Comparison of ENCODE assay signal across 1 cellular context in genomic region chr20:45813006-45813340, GRCh38.
TF ChIP-seq lines count a peak whose summit lies in the region.

No MANE protein-coding gene starts in this region.

TF ChIP-seq in HepG2, 621 proteins besides CTCF, POLR2A, EP300 and RAD21 (continues in another document):
- 0 out of 4 replicates have a peak, but pooled peaks of 1 of the 2 experiments have one; percentile 48 for TF ChIP-seq HMGXB4 (CRISPR knock-in tag; IDR thresholded peaks at IDR 0.05; ENCODE audit: borderline replicate concordance in 1 of 2, low read depth in 1 of 2)
- TF ChIP-seq SPEN (CRISPR knock-in tag; IDR thresholded peaks at IDR 0.05; ENCODE audit: low read depth): no peak
- TF ChIP-seq CCAR2 (optimal IDR thresholded peaks at IDR 0.05; ENCODE audit: low read depth, low read length): no peak
- no peak for TF ChIP-seq FLYWCH1 (CRISPR knock-in tag; IDR thresholded peaks at IDR 0.05)
- no peak for TF ChIP-seq RBFOX2 (IDR thresholded peaks at IDR 0.05; ENCODE audit: low read depth, low read length)
- TF ChIP-seq PBX3 (CRISPR knock-in tag; IDR thresholded peaks at IDR 0.05; ENCODE audit: borderline replicate concordance): no peak
- no peak for TF ChIP-seq ZFP82 (CRISPR knock-in tag; IDR thresholded peaks at IDR 0.05; ENCODE audit: borderline replicate concordance)
- TF ChIP-seq ZNF687 (CRISPR knock-in tag; IDR thresholded peaks at IDR 0.05): 0 out of 2 replicates have a peak, but pooled peaks have one; percentile 56
- TF ChIP-seq FUBP1 (CRISPR knock-in tag; IDR thresholded peaks at IDR 0.05; ENCODE audit: borderline replicate concordance): no peak
- TF ChIP-seq RBAK (CRISPR knock-in tag; IDR thresholded peaks at IDR 0.05): no peak
- no peak for TF ChIP-seq PRDM15 (CRISPR knock-in tag; IDR thresholded peaks at IDR 0.05)
- TF ChIP-seq ZNF263 (CRISPR knock-in tag; IDR thresholded peaks at IDR 0.05): no peak
- TF ChIP-seq ZNF317 (CRISPR knock-in tag; IDR thresholded peaks at IDR 0.05): no peak
- TF ChIP-seq NR2F1 (CRISPR knock-in tag; IDR thresholded peaks at IDR 0.05): no peak
- TF ChIP-seq THYN1 (CRISPR knock-in tag; IDR thresholded peaks at IDR 0.05; ENCODE audit: borderline replicate concordance, low read depth): no peak
- no peak for TF ChIP-seq EHMT2 (IDR thresholded peaks at IDR 0.05; ENCODE audit: borderline replicate concordance, low read depth, low read length)
- TF ChIP-seq ZNF556 (CRISPR knock-in tag; IDR thresholded peaks at IDR 0.05; ENCODE audit: borderline replicate concordance): 0 out of 2 replicates have a peak, but pooled peaks have one; percentile 11
- TF ChIP-seq ZNF891 (CRISPR knock-in tag; IDR thresholded peaks at IDR 0.05): no peak
- TF ChIP-seq GTF3A (CRISPR knock-in tag; conservative IDR thresholded peaks at IDR 0.05): 0 out of 2 replicates have a peak, but pooled peaks have one; percentile 30
- no peak for TF ChIP-seq ELF1 (CRISPR knock-in tag; IDR thresholded peaks at IDR 0.05)
- no peak for TF ChIP-seq KAT7 (CRISPR knock-in tag; IDR thresholded peaks at IDR 0.05; ENCODE audit: borderline replicate concordance)
- TF ChIP-seq HIVEP1 (CRISPR knock-in tag; IDR thresholded peaks at IDR 0.05): no peak; the same call in 1 of the 2 replicates
- TF ChIP-seq ZNF350 (CRISPR knock-in tag; IDR thresholded peaks at IDR 0.05; ENCODE audit: borderline replicate concordance, low read depth): no peak
- TF ChIP-seq CREM (IDR thresholded peaks at IDR 0.05): no peak
- no peak for TF ChIP-seq CREM (CRISPR knock-in tag; IDR thresholded peaks at IDR 0.05)
- no peak for TF ChIP-seq ZNF484 (CRISPR knock-in tag; IDR thresholded peaks at IDR 0.05; ENCODE audit: borderline replicate concordance, low read depth)
- no peak for TF ChIP-seq PPARG (CRISPR knock-in tag; conservative IDR thresholded peaks at IDR 0.05)
- no peak for TF ChIP-seq NCOA5 (CRISPR knock-in tag; IDR thresholded peaks at IDR 0.05)
- peak; percentile 34; the same call in 1 of the 2 replicates for TF ChIP-seq ZNF563 (CRISPR knock-in tag; IDR thresholded peaks at IDR 0.05)
- no peak for TF ChIP-seq HNF1A (IDR thresholded peaks at IDR 0.05; ENCODE audit: low read depth)
- no peak for TF ChIP-seq HNF1A (CRISPR knock-in tag; IDR thresholded peaks at IDR 0.05; ENCODE audit: borderline replicate concordance)
- TF ChIP-seq ZNF329 (CRISPR knock-in tag; IDR thresholded peaks at IDR 0.05; ENCODE audit: low read depth): no peak
- no peak for TF ChIP-seq ZSCAN21 (CRISPR knock-in tag; IDR thresholded peaks at IDR 0.05; ENCODE audit: borderline replicate concordance)
- TF ChIP-seq ZNF44 (CRISPR knock-in tag; IDR thresholded peaks at IDR 0.05): no peak
- no peak for TF ChIP-seq REL (CRISPR knock-in tag; conservative IDR thresholded peaks at IDR 0.05)
- no peak for TF ChIP-seq ZNF740 (CRISPR knock-in tag; IDR thresholded peaks at IDR 0.05)
- TF ChIP-seq POGK (CRISPR knock-in tag; conservative IDR thresholded peaks at IDR 0.05): no peak
- no peak for TF ChIP-seq ISX (CRISPR knock-in tag; conservative IDR thresholded peaks at IDR 0.05)
- 0 out of 2 replicates have a peak, but pooled peaks have one; percentile 74 for TF ChIP-seq ZNF775 (CRISPR knock-in tag; IDR thresholded peaks at IDR 0.05; ENCODE audit: borderline replicate concordance)
- no peak for TF ChIP-seq ZNF766 (CRISPR knock-in tag; IDR thresholded peaks at IDR 0.05; ENCODE audit: borderline replicate concordance)
- no peak for TF ChIP-seq ATRX (CRISPR knock-in tag; IDR thresholded peaks at IDR 0.05; ENCODE audit: borderline replicate concordance)
- peak; percentile 6 for TF ChIP-seq TEAD3 (CRISPR knock-in tag; optimal IDR thresholded peaks at IDR 0.05; ENCODE audit: borderline replicate concordance)
- TF ChIP-seq ZNF451 (CRISPR knock-in tag; IDR thresholded peaks at IDR 0.05): no peak
- no peak for TF ChIP-seq ONECUT2 (CRISPR knock-in tag; IDR thresholded peaks at IDR 0.05)
- no peak for TF ChIP-seq KDM6A (CRISPR knock-in tag; IDR thresholded peaks at IDR 0.05; ENCODE audit: low read depth)
